ENCODE assay signal across 9 cellular contexts in the genomic region with DNA sequence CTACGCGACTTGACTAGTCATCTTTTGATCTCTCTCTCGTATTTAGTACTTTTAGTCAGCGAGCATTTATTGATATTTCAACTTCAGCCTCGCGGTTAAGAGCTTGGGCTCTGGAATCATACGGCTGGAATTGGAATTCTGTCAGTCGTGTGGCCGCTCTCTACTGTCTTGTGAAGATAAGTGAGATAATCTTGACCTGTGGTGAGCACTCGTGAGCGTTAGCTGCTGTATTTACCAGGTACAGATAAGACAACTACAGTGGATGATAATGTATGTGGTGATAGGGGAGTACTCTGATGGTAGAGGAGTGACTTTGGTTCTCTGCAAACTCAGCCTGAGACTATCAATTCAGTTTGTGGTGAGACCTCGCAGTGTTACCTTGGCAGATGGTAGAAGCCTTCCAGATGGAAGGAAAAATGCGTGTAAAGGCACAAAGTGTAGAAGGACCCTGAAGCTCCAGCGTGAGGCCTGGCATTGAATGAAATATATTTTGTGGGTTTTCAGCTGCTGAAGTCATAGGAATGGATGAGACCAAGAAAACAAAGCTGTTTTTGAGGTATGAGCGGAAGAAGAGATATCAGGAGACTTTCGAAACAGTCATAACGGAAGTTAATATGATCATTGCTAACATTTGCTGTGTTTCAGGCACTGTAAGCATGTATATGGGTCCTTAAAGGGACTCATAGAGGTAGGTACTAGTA. TPM values are rescaled to one million over a fixed set of nuclear protein-coding genes. Genes with fewer than 3 reads are reported as not detected.
DNase-seq lines count a peak whose midpoint lies in the region; ATAC-seq, FAIRE-seq and TF ChIP-seq lines count a peak whose summit lies in the region.
"Had no signal": no experiment of that assay in that cellular context is flagged by ENCODE, and none has a peak within 500 bp of the region (broad histone marks: within the 10 kb centered on the region; RNA-seq: fewer than 3 reads in every experiment).

No MANE protein-coding gene starts in this region.

- H3K9me1 ChIP-seq in K562 (ENCODE audit: control insufficient read depth, insufficient read depth, low read length): no peaks in the 10 kb centered on the region

- ATAC-seq in left ventricle myocardium superior (no peak), HG02840 (IDR thresholded peaks at IDR 0.05; ENCODE audit: low FRiP score, unreplicated experiment) (peak; percentile 28), K562 (peak; percentile 24)

- CTCF ChIA-PET in K562 (lab: Yijun Ruan, JAX; ENCODE audit: low intra/inter-chr PET ratio): no interaction called here

- H3K4me1 Mint-ChIP-seq in nephron progenitor cell: peaks cover 32% of the 10 kb centered on the region

- H2AFZ ChIP-seq in OCI-LY3 (ENCODE audit: low read depth, low read length): no peak overlapping the region
- peak overlapping the region; percentile 97 for H2AFZ ChIP-seq in K562 (ENCODE audit: low read depth, low read length)

- no peaks in the 10 kb centered on the region for H3K27me3 Mint-ChIP-seq in nephron progenitor cell (ENCODE audit: low read depth, poor library complexity)
- H3K27me3 Mint-ChIP-seq: natural killer cell treated with Interleukin-12 subunit alpha and Interleukin-12 subunit beta and Interleukin-15 and Interleukin-18, amount 100 ng/mL, for 72 hours had no signal

- intact Hi-C loops in left ventricle myocardium superior (cut with micrococcal nuclease): loop anchor here (5.0 kb wide), 1 partner anchor 244 kb away; a partner anchor contains a TSS
- intact Hi-C loops in K562 (cut with micrococcal nuclease): loop anchor here (1.0 to 10.0 kb wide), 7 partner anchors 129 to 425 kb away; a partner anchor contains a TSS

- H3K4me1 ChIP-seq in cardiac muscle cell (ENCODE audit: low read depth): peaks cover 20% of the 10 kb centered on the region
- peaks cover 44% of the 10 kb centered on the region for H3K4me1 ChIP-seq in OCI-LY3 (ENCODE audit: low read length)
- H3K4me1 ChIP-seq in K562 (replicated peaks in 1 of 2; ENCODE audit: control insufficient read depth in 2 of 2, insufficient read depth in 2 of 2, low read length in 2 of 2): peaks cover 12 to 41% of the 10 kb centered on the region in 2 experiments
- peaks cover 4% of the 10 kb centered on the region for H3K4me1 ChIP-seq in mesodermal cell (ENCODE audit: control insufficient read depth, insufficient read depth, low read length, poor library complexity, severe bottlenecking)

- H3K9me3 ChIP-seq in cardiac muscle cell (ENCODE audit: low read depth) (no peaks in the 10 kb centered on the region), OCI-LY3 (ENCODE audit: insufficient read depth, low read length) (no peaks in the 10 kb centered on the region), K562 (replicated peaks; ENCODE audit: control insufficient read depth, insufficient read depth, low read depth, low read length) (no peaks in the 10 kb centered on the region), mesodermal cell (ENCODE audit: control insufficient read depth, low read length) (no peaks in the 10 kb centered on the region)

- FAIRE-seq in K562 (lab: Jason Lieb, UNC): peak; percentile 78

- 0% methylated on average over 17 of the region's 17 CpGs for WGBS in K562 (ENCODE audit: insufficient coverage, low coverage, missing lambda C conversion rate)
- WGBS in mesodermal cell (ENCODE audit: insufficient coverage in 2 of 2), 2 experiments: 12 to 17% methylated on average over 16 to 17 of the region's 17 CpGs

- BruUV-seq in K562 (replicated peaks; lab: Mats Ljungman, UMichigan): TSS peak; percentile 54

- in situ Hi-C loops in K562 (cut with MboI): no loop called here

- peak overlapping the region; percentile 99 for H3K4me2 ChIP-seq in OCI-LY3 (ENCODE audit: low read length)
- H3K4me2 ChIP-seq in K562 (ENCODE audit: insufficient read depth, low read length): peak overlapping the region; percentile 86

- no peak overlapping the region for H3K27ac Mint-ChIP-seq in nephron progenitor cell
- H3K27ac Mint-ChIP-seq: natural killer cell treated with Interleukin-12 subunit alpha and Interleukin-12 subunit beta and Interleukin-15 and Interleukin-18, amount 100 ng/mL, for 72 hours had no signal

- peak; percentile 94 for TF ChIP-seq EP300 in K562 (IDR thresholded peaks at IDR 0.05; ENCODE audit: low read length)

- H3K9me3 Mint-ChIP-seq in nephron progenitor cell: no peaks in the 10 kb centered on the region
- H3K9me3 Mint-ChIP-seq: natural killer cell treated with Interleukin-12 subunit alpha and Interleukin-12 subunit beta and Interleukin-15 and Interleukin-18, amount 100 ng/mL, for 72 hours had no signal

- peak overlapping the region; percentile 56 for H3K4me3 ChIP-seq in cardiac muscle cell
- H3K4me3 ChIP-seq in OCI-LY3 (ENCODE audit: low read length): peak overlapping the region; percentile 96
- H3K4me3 ChIP-seq in K562: peak overlapping the region; percentile 80
- H3K4me3 ChIP-seq in mesodermal cell (ENCODE audit: extremely low read depth, insufficient read depth, low read length, poor library complexity, severe bottlenecking): peak overlapping the region; percentile 70

- TF ChIP-seq POLR2A in K562 (conservative IDR thresholded peaks at IDR 0.05): no peak

- H3K27me3 ChIP-seq in cardiac muscle cell (no peaks in the 10 kb centered on the region), OCI-LY3 (ENCODE audit: low read depth, low read length) (no peaks in the 10 kb centered on the region), K562 (ENCODE audit: control insufficient read depth in 2 of 2, insufficient read depth in 2 of 2, low read length in 2 of 2) (no peaks in the 10 kb centered on the region)

- H3K27ac ChIP-seq in cardiac muscle cell (peak overlapping the region; percentile 77), OCI-LY3 (ENCODE audit: low read length) (peak overlapping the region; percentile 99), K562 (ENCODE audit: extremely low read depth, low read depth, low read length) (peak overlapping the region; percentile 95), mesodermal cell (ENCODE audit: low read depth, low read length, severe bottlenecking) (peak overlapping the region; percentile 87)

- POLR2A ChIA-PET in K562 (lab: Yijun Ruan, JAX): interaction anchor here (0.6 to 1.8 kb wide), 12 partner anchors 8 to 443 kb away, joined by 3 to 9 read pairs (median 3); a partner anchor contains a TSS

- H3K9ac ChIP-seq in OCI-LY3 (ENCODE audit: low read length) (peak overlapping the region; percentile 100), K562 (ENCODE audit: insufficient read depth in 1 of 2, low read depth in 2 of 2, low read length in 2 of 2) (peak overlapping the region; percentile 88 to 97)

- TF ChIP-seq CTCF in cardiac muscle cell (IDR thresholded peaks at IDR 0.05; ENCODE audit: low read depth, low read length) (no peak), OCI-LY3 (IDR thresholded peaks at IDR 0.05; ENCODE audit: low read depth, low read length) (no peak), K562 (IDR thresholded peaks at IDR 0.05 in 2 of 3, conservative IDR thresholded peaks at IDR 0.05 in 1 of 3; ENCODE audit: insufficient read depth in 2 of 3, low read depth in 1 of 3, low read length in 3 of 3) (no peak), nephron progenitor cell (IDR thresholded peaks at IDR 0.05) (no peak)

- H3K36me3 ChIP-seq in cardiac muscle cell (peaks cover 7% of the 10 kb centered on the region), OCI-LY3 (replicated peaks; ENCODE audit: low read depth, low read length) (peaks cover 32% of the 10 kb centered on the region), K562 (ENCODE audit: control insufficient read depth, insufficient read depth, low read length) (peaks cover 31% of the 10 kb centered on the region), mesodermal cell (ENCODE audit: control insufficient read depth, insufficient read depth, low read length) (peaks cover 16% of the 10 kb centered on the region)

- peaks cover 43% of the 10 kb centered on the region for H4K20me1 ChIP-seq in OCI-LY3 (ENCODE audit: insufficient read depth, low read length)
- peaks cover 26% of the 10 kb centered on the region for H4K20me1 ChIP-seq in K562 (replicated peaks; ENCODE audit: control insufficient read depth, insufficient read depth, low read length)

- no peak for TF ChIP-seq RAD21 in K562 (CRISPR knock-in tag; conservative IDR thresholded peaks at IDR 0.05 in 1 of 2, IDR thresholded peaks at IDR 0.05 in 1 of 2)

- peaks cover 86% of the 10 kb centered on the region for H3K79me2 ChIP-seq in OCI-LY3 (ENCODE audit: low read length)
- H3K79me2 ChIP-seq in K562 (ENCODE audit: control insufficient read depth, insufficient read depth, low read length): peaks cover 81% of the 10 kb centered on the region

- peaks cover 20% of the 10 kb centered on the region for H3K36me3 Mint-ChIP-seq in nephron progenitor cell (ENCODE audit: low read depth)

- DNase-seq in cardiac muscle cell (ENCODE audit: low read depth in 1 of 2, low spot score in 1 of 2) (peak in 1 of 2 donors; percentile 37), left ventricle myocardium superior (no peak), K562 (ENCODE audit: extremely low read depth in 1 of 4, low spot score in 3 of 4) (peak; percentile 56 to 81 (median 60)), NCI-H774 (lab: John Stamatoyannopoulos, UW) (no peak), nephron progenitor cell (no peak)

- H3K4me3 Mint-ChIP-seq in nephron progenitor cell: no peak overlapping the region
- H3K4me3 Mint-ChIP-seq: natural killer cell treated with Interleukin-12 subunit alpha and Interleukin-12 subunit beta and Interleukin-15 and Interleukin-18, amount 100 ng/mL, for 72 hours had no signal

RNA-seq across cellular contexts. Expression of a gene that starts 0.7 kb away (rescaled TPM):
- total RNA-seq in cardiac muscle cell (45.6 and 62.7 TPM in 2 replicates), left ventricle myocardium superior (33.3 TPM), K562 (2014; rRNA removed) (22.6 and 34.8 TPM in 2 replicates), K562 (2014; rRNA removed; fragmentation: Illumina TruSeq; extraction: Trizol) (44.0 and 45.4 TPM in 2 replicates), K562 (2015; rRNA removed; fragmentation: Illumina TruSeq; extraction: Trizol) (41.4 and 43.0 TPM in 2 replicates), K562 (2021) (26.2 and 26.9 TPM in 2 replicates)
- polyA plus RNA-seq in cardiac muscle cell (17.8 and 19.0 TPM in 2 replicates), K562 (2011; rRNA removed) (42.4 and 46.8 TPM in 2 replicates), K562 (2014; fragmentation: Illumina TruSeq; extraction: Trizol) (16.8 and 23.0 TPM in 2 replicates), K562 (2014; fragmentation: Nextera tagmentation; extraction: Ambion mirVana) (1 to 10 TPM; 8.3 to 9.0 TPM), K562 (2014; rRNA removed) (24.3 and 24.7 TPM in 2 replicates)
- total RNA-seq in K562 (2011; cell fraction: chromatin; rRNA removed; ENCODE audit: low replicate concordance): 94.8 and 383 TPM in 2 replicates
- total RNA-seq in K562 (2011; cell fraction: nucleolus; rRNA removed): 55.4 and 62.4 TPM in 2 replicates
- 146 and 241 TPM in 2 replicates for total RNA-seq in K562 (2011; cell fraction: nucleoplasm; rRNA removed)
- 6.2 and 19.0 TPM in 2 replicates for polyA plus RNA-seq in K562 (2011; cell fraction: cytosol; rRNA removed)
- polyA plus RNA-seq in K562 (2011; cell fraction: nucleus; rRNA removed): 58.4 and 79.4 TPM in 2 replicates
- polyA plus RNA-seq in K562 (2012): 11.2 and 15.4 TPM in 2 replicates
- 125 and 138 TPM in 2 replicates for polyA minus RNA-seq in K562 (2011; rRNA and poly(A)+ RNA removed)
- polyA minus RNA-seq in K562 (2011; cell fraction: cytosol; rRNA and poly(A)+ RNA removed): 19.8 and 31.4 TPM in 2 replicates
- 130 and 239 TPM in 2 replicates for polyA minus RNA-seq in K562 (2011; cell fraction: nucleus; rRNA and poly(A)+ RNA removed)
- 24.5 TPM for polyA plus RNA-seq in mesodermal cell (2013, experiment 1 of 2)
- polyA plus RNA-seq in mesodermal cell (2013, experiment 2 of 2): 32.6 TPM

RNA-seq across cellular contexts. Expression of a gene that starts 1.2 kb away (rescaled TPM):
- 9.0 and 9.9 TPM in 2 replicates for total RNA-seq in cardiac muscle cell
- polyA plus RNA-seq in cardiac muscle cell: 9.7 and 10.1 TPM in 2 replicates
- total RNA-seq in left ventricle myocardium superior: 9.0 TPM
- total RNA-seq in K562 (2011; cell fraction: chromatin; rRNA removed; ENCODE audit: low replicate concordance): 23.8 and 90.2 TPM in 2 replicates
- 13.3 and 24.3 TPM in 2 replicates for total RNA-seq in K562 (2011; cell fraction: nucleolus; rRNA removed)
- total RNA-seq in K562 (2011; cell fraction: nucleoplasm; rRNA removed): 29.5 and 35.3 TPM in 2 replicates
- 16.1 and 18.8 TPM in 2 replicates for total RNA-seq in K562 (2014; rRNA removed)
- total RNA-seq in K562 (2014; rRNA removed; fragmentation: Illumina TruSeq; extraction: Trizol): 30.0 and 35.1 TPM in 2 replicates
- total RNA-seq in K562 (2015; rRNA removed; fragmentation: Illumina TruSeq; extraction: Trizol): 27.4 and 27.7 TPM in 2 replicates
- 21.6 and 22.1 TPM in 2 replicates for total RNA-seq in K562 (2021)
- 21.1 and 24.4 TPM in 2 replicates for polyA plus RNA-seq in K562 (2011; rRNA removed)
- polyA plus RNA-seq in K562 (2011; cell fraction: cytosol; rRNA removed): 5.4 and 8.4 TPM in 2 replicates
- 25.9 and 29.4 TPM in 2 replicates for polyA plus RNA-seq in K562 (2011; cell fraction: nucleus; rRNA removed)
- 8.5 and 11.3 TPM in 2 replicates for polyA plus RNA-seq in K562 (2012)
- 19.2 and 22.8 TPM in 2 replicates for polyA plus RNA-seq in K562 (2014; fragmentation: Illumina TruSeq; extraction: Trizol)
- polyA plus RNA-seq in K562 (2014; fragmentation: Nextera tagmentation; extraction: Ambion mirVana): 10 to 100 TPM in 1 of 2 experiments, 1 to 10 TPM in 1; 8.8 to 11.1 TPM
- polyA plus RNA-seq in K562 (2014; rRNA removed): 15.9 and 17.3 TPM in 2 replicates
- polyA minus RNA-seq in K562 (2011; rRNA and poly(A)+ RNA removed): 56.2 and 59.9 TPM in 2 replicates
- 14.9 and 19.6 TPM in 2 replicates for polyA minus RNA-seq in K562 (2011; cell fraction: cytosol; rRNA and poly(A)+ RNA removed)
- polyA minus RNA-seq in K562 (2011; cell fraction: nucleus; rRNA and poly(A)+ RNA removed): 22.9 and 42.9 TPM in 2 replicates
- 10.2 TPM for polyA plus RNA-seq in mesodermal cell (2013, experiment 1 of 2)
- polyA plus RNA-seq in mesodermal cell (2013, experiment 2 of 2): 11.6 TPM

Comparison
In these comparisons a context has a peak if more than half of its experiments do, and no peak if none do; other contexts are left out.
1. DNase-seq: peak in K562 (4 of 4); none in left ventricle myocardium superior (single experiment), NCI-H774 (single experiment) and nephron progenitor cell (single experiment).
2. Peak in every context shown above with its lines, with median percentiles within 50 percentile points of each other: H3K27ac ChIP-seq and H3K4me3 ChIP-seq.